Comparison of ENCODE assay signal across 19 cellular contexts in genomic region chr19:18140473-18140872, GRCh38. TPM values are rescaled to one million over a fixed set of nuclear protein-coding genes. Genes with fewer than 3 reads are reported as not detected.
DNase-seq lines count a peak whose midpoint lies in the region; ATAC-seq and TF ChIP-seq lines count a peak whose summit lies in the region.
"Had no signal": no experiment of that assay in that cellular context is flagged by ENCODE, and none has a peak within 500 bp of the region (broad histone marks: within the 10 kb centered on the region; RNA-seq: fewer than 3 reads in every experiment).

No MANE protein-coding gene starts in this region.

- H3K27ac ChIP-seq in neutrophil = peak overlapping the region; percentile 20
- H3K27ac ChIP-seq: 22Rv1; A549; BLaER1 treated with 17β-estradiol and CSF1 and Interleukin-3, amounts not matched to agents 10 nM and 100 nM; C4-2B had no signal

- H3K27ac Mint-ChIP-seq in activated naive CD4-positive, alpha-beta T cell treated with anti-CD3 and anti-CD28 coated beads, Interleukin-2, amount 50 U/mL, for 24 hours = peak overlapping the region; percentile 55
- no peak overlapping the region for H3K27ac Mint-ChIP-seq in glutamatergic neuron (ENCODE audit: unreplicated experiment)
- H3K27ac Mint-ChIP-seq: B cell; CD4-positive, alpha-beta T cell; CD8-positive, alpha-beta T cell had no signal

- H3K4me1 Mint-ChIP-seq in activated naive CD4-positive, alpha-beta T cell treated with anti-CD3 and anti-CD28 coated beads, Interleukin-2, amount 50 U/mL, for 24 hours = no peaks in the 10 kb centered on the region
- no peaks in the 10 kb centered on the region for H3K4me1 Mint-ChIP-seq in glutamatergic neuron (ENCODE audit: low read depth, unreplicated experiment)
- H3K4me1 Mint-ChIP-seq: B cell had no signal

- H3K4me3 Mint-ChIP-seq in activated naive CD4-positive, alpha-beta T cell treated with anti-CD3 and anti-CD28 coated beads, Interleukin-2, amount 50 U/mL, for 24 hours = no peak overlapping the region
- H3K4me3 Mint-ChIP-seq in glutamatergic neuron (ENCODE audit: unreplicated experiment) = peak overlapping the region; percentile 40
- H3K4me3 Mint-ChIP-seq: B cell; CD4-positive, alpha-beta T cell; CD8-positive, alpha-beta T cell had no signal

- H3K4me1 ChIP-seq in neutrophil (ENCODE audit: control insufficient read depth in 1 of 2, insufficient read depth in 1 of 2, low read depth in 1 of 2, low read length in 1 of 2) = peaks cover 0 to 4% of the 10 kb centered on the region in 2 experiments

- no peak for DNase-seq in activated naive CD4-positive, alpha-beta T cell treated with Interleukin-2 at 50 U/mL for 16 hours
- DNase-seq in glutamatergic neuron (no peak), hippocampal formation (lab: John Stamatoyannopoulos, UW) (no peak)
- DNase-seq: AML-193; Caco-2; Calu3; CD4-positive, alpha-beta T cell; CD8-positive, alpha-beta T cell; DMS79 treated with DMSO at 0.1 percent for 48 hours; GF-D8 had no signal

- H3K27me3 ChIP-seq in neutrophil = no peaks in the 10 kb centered on the region
- H3K27me3 ChIP-seq: BLaER1 treated with 17β-estradiol and CSF1 and Interleukin-3, amounts not matched to agents 10 nM and 100 nM had no signal

- peaks cover 98% of the 10 kb centered on the region for H3K36me3 ChIP-seq in neutrophil

- no peak for ATAC-seq in GM18870 (IDR thresholded peaks at IDR 0.05; ENCODE audit: unreplicated experiment)
- ATAC-seq: A549; CD8-positive, alpha-beta T cell had no signal

- H3K9me3 ChIP-seq in neutrophil = peaks cover 4% of the 10 kb centered on the region
- H3K9me3 ChIP-seq: A549; BLaER1 treated with 17β-estradiol and CSF1 and Interleukin-3, amounts not matched to agents 10 nM and 100 nM; Caco-2 had no signal

- no peak overlapping the region for H3K4me3 ChIP-seq in neutrophil (ENCODE audit: low read depth in 1 of 2, low read length in 1 of 2)
- H3K4me3 ChIP-seq: A549; BLaER1 treated with 17β-estradiol and CSF1 and Interleukin-3, amounts not matched to agents 10 nM and 100 nM had no signal

- peaks cover 12% of the 10 kb centered on the region for H3K36me3 Mint-ChIP-seq in activated naive CD4-positive, alpha-beta T cell treated with anti-CD3 and anti-CD28 coated beads, Interleukin-2, amount 50 U/mL, for 24 hours
- H3K36me3 Mint-ChIP-seq in glutamatergic neuron (ENCODE audit: unreplicated experiment) = no peaks in the 10 kb centered on the region

- H3K27me3 Mint-ChIP-seq in activated naive CD4-positive, alpha-beta T cell treated with anti-CD3 and anti-CD28 coated beads, Interleukin-2, amount 50 U/mL, for 24 hours = no peaks in the 10 kb centered on the region
- H3K27me3 Mint-ChIP-seq in glutamatergic neuron (ENCODE audit: unreplicated experiment) = peaks cover 4% of the 10 kb centered on the region
- H3K27me3 Mint-ChIP-seq: B cell; CD4-positive, alpha-beta T cell had no signal

- TF ChIP-seq CTCF in glutamatergic neuron (IDR thresholded peaks at IDR 0.05; ENCODE audit: partially characterized antibody, unreplicated experiment) (no peak), neutrophil (IDR thresholded peaks at IDR 0.05) (no peak)

- H3K9me3 Mint-ChIP-seq in activated naive CD4-positive, alpha-beta T cell treated with anti-CD3 and anti-CD28 coated beads, Interleukin-2, amount 50 U/mL, for 24 hours = no peaks in the 10 kb centered on the region
- no peaks in the 10 kb centered on the region for H3K9me3 Mint-ChIP-seq in glutamatergic neuron (ENCODE audit: unreplicated experiment)
- H3K9me3 Mint-ChIP-seq: CD4-positive, alpha-beta T cell; CD8-positive, alpha-beta T cell had no signal

RNA-seq across cellular contexts. Expression of gene PIK3R2, which starts 12.5 kb away (rescaled TPM):
- total RNA-seq in glutamatergic neuron (ENCODE audit: unreplicated experiment) = 36.4 TPM

RNA-seq across cellular contexts. Expression of gene IFI30, which starts 33.1 kb away (rescaled TPM):
- 0.76 TPM for total RNA-seq in glutamatergic neuron (ENCODE audit: unreplicated experiment)

RNA-seq across cellular contexts. Expression of gene MAST3, which starts 42.9 kb away (rescaled TPM):
- 16.6 TPM for total RNA-seq in glutamatergic neuron (ENCODE audit: unreplicated experiment)

RNA-seq across cellular contexts. Expression of gene MPV17L2, which starts 52.5 kb away (rescaled TPM):
- total RNA-seq in glutamatergic neuron (ENCODE audit: unreplicated experiment) = 17.9 TPM

RNA-seq across cellular contexts. Expression of gene IL12RB1, which starts 53.7 kb away (rescaled TPM):
- total RNA-seq in glutamatergic neuron (ENCODE audit: unreplicated experiment) = not detected
- total RNA-seq: A172, Caco-2, Calu3 had no signal
